In genomic region chr7:66415659-66416265, GRCh38 we compare ENCODE assay signal across 12 cellular contexts.
"Had no signal": no experiment of that assay in that cellular context is flagged by ENCODE, and none has a peak within 500 bp of the region (broad histone marks: within the 10 kb centered on the region; RNA-seq: fewer than 3 reads in every experiment).

No MANE protein-coding gene starts in this region.

- H3K9me3 ChIP-seq: ovary, thyroid gland, vagina had no signal

- H2AFZ ChIP-seq: hepatocyte had no signal

- H3K36me3 ChIP-seq: ovary, thyroid gland, vagina had no signal

- H3K27ac ChIP-seq: hepatocyte, ovary, skin epidermis, thyroid gland, vagina, VCaP had no signal

- H3K4me2 ChIP-seq: hepatocyte had no signal

- DNase-seq: activated CD4-positive, alpha-beta memory T cell treated with anti-CD3 and anti-CD28 coated beads for 36 hours; activated T-cell treated with anti-CD3 and anti-CD28 coated beads, Interleukin-2, amount 50 U/mL, for 4 hours; effector CD4-positive, alpha-beta T cell; left ventricle myocardium superior; mesendoderm; T1000; thyroid gland had no signal

- H3K79me2 ChIP-seq: hepatocyte had no signal

- H3K27me3 ChIP-seq: hepatocyte, ovary, thyroid gland, vagina had no signal

- H3K4me3 ChIP-seq: hepatocyte, ovary, skin epidermis, thyroid gland, vagina had no signal

- ATAC-seq: activated T-cell treated with anti-CD3 and anti-CD28 coated beads, Interleukin-2, amount 50 U/mL, for 4 hours; left ventricle myocardium superior had no signal
